ENCODE assay signal across 16 cellular contexts in the genomic region with DNA sequence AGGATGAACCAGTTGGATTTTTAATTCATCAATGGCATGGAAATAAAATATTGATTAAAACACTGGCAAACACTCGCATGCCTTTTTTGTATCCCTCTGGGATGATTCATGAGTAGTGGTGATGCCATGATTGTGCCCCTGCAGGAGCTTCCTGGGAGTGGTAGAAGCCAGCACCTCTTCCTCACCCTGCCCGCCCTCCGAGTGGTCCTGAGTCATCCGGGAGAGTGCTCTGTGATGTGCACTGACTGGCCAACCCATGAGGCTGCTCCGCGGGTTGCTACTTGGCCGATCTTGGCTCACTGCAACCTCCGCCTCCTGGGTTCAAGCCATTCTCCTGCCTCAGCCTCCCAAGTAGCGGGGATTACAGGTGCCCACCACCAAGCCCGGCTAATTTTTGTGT. TPM values are rescaled to one million over a fixed set of nuclear protein-coding genes. Genes with fewer than 3 reads are reported as not detected.
DNase-seq lines count a peak whose midpoint lies in the region; ATAC-seq lines count a peak whose summit lies in the region.
"Had no signal": no experiment of that assay in that cellular context is flagged by ENCODE, and none has a peak within 500 bp of the region (broad histone marks: within the 10 kb centered on the region; RNA-seq: fewer than 3 reads in every experiment).

No MANE protein-coding gene starts in this region.

- peaks cover 2% of the 10 kb centered on the region for H3K36me3 Mint-ChIP-seq in activated naive CD8-positive, alpha-beta T cell treated with anti-CD3 and anti-CD28 coated beads, Interleukin-2, amount 50 U/mL, for 24 hours (ENCODE audit: low read depth)

- ATAC-seq in activated naive CD8-positive, alpha-beta T cell treated with anti-CD3 and anti-CD28 coated beads, Interleukin-2, amount 50 U/mL, for 24 hours: peak; percentile 31
- ATAC-seq in GM19351 (IDR thresholded peaks at IDR 0.05; ENCODE audit: unreplicated experiment): no peak
- ATAC-seq: K562 had no signal

- H3K27ac Mint-ChIP-seq in activated naive CD8-positive, alpha-beta T cell treated with anti-CD3 and anti-CD28 coated beads, Interleukin-2, amount 50 U/mL, for 24 hours: no peak overlapping the region
- H3K27ac Mint-ChIP-seq: CD4-positive, alpha-beta T cell had no signal

- H3K27me3 Mint-ChIP-seq in activated naive CD8-positive, alpha-beta T cell treated with anti-CD3 and anti-CD28 coated beads, Interleukin-2, amount 50 U/mL, for 24 hours: no peaks in the 10 kb centered on the region
- H3K27me3 Mint-ChIP-seq: CD4-positive, alpha-beta T cell had no signal

- H3K4me3 Mint-ChIP-seq in activated naive CD8-positive, alpha-beta T cell treated with anti-CD3 and anti-CD28 coated beads, Interleukin-2, amount 50 U/mL, for 24 hours: no peak overlapping the region
- H3K4me3 Mint-ChIP-seq: CD4-positive, alpha-beta T cell had no signal

- intact Hi-C loops in cardiac septum (cut with DNase I): no loop called here

- H3K4me1 Mint-ChIP-seq in activated naive CD8-positive, alpha-beta T cell treated with anti-CD3 and anti-CD28 coated beads, Interleukin-2, amount 50 U/mL, for 24 hours: peaks cover 9% of the 10 kb centered on the region

- peak; percentile 58 for DNase-seq in ELR (ENCODE audit: low read depth)
- DNase-seq in HT1080 (ENCODE audit: low read depth): peak; percentile 83
- no peak for DNase-seq in activated naive CD8-positive, alpha-beta T cell treated with anti-CD3 and anti-CD28 coated beads, Interleukin-2, amount 50 U/mL, for 24 hours
- peak; percentile 60 for DNase-seq in kidney tubule cell (ENCODE audit: low spot score)
- no peak for DNase-seq in H4 (ENCODE audit: low spot score)
- no peak for DNase-seq in cardiac septum (ENCODE audit: low spot score)
- DNase-seq: BE2C; CD4-positive, alpha-beta T cell; NCI-H1092; NCI-H146; NCI-H2081 treated with DMSO at 0.1 percent for 48 hours; NCI-H510A treated with DMSO at 0.1 percent for 48 hours; Right ventricle myocardium superior had no signal

- H3K9me3 Mint-ChIP-seq in activated naive CD8-positive, alpha-beta T cell treated with anti-CD3 and anti-CD28 coated beads, Interleukin-2, amount 50 U/mL, for 24 hours: peaks cover 5% of the 10 kb centered on the region

RNA-seq across cellular contexts. Expression of gene GJA10, which starts 27.4 kb away (rescaled TPM):
- total RNA-seq in HT1080 (2014; rRNA removed; shearing (Covaris generic)): not detected in 2 replicates
- polyA plus RNA-seq in HT1080 (2015; cell fraction: cytosol; rRNA removed): not detected in 2 replicates
- not detected in 2 replicates for polyA plus RNA-seq in HT1080 (2015; cell fraction: nucleus; rRNA removed)
- not detected in 2 replicates for total RNA-seq in H4 (2014; rRNA removed; shearing (Covaris generic))
- total RNA-seq in cardiac septum: not detected
- total RNA-seq: CD4-positive, alpha-beta T cell; G401; K562; Right ventricle myocardium superior had no signal
- polyA plus RNA-seq: K562 had no signal

Comparison
In these comparisons a context has a peak if more than half of its experiments do, and no peak if none do; other contexts are left out.
1. DNase-seq: peak in ELR (single experiment), HT1080 (single experiment) and kidney tubule cell (single experiment); none in activated naive CD8-positive, alpha-beta T cell treated with anti-CD3 and anti-CD28 coated beads, Interleukin-2, amount 50 U/mL, for 24 hours (single experiment), H4 (single experiment) and cardiac septum (single experiment).